ENCODE assay signal across 8 cellular contexts in genomic region chr4:183444149-183444952, GRCh38. TPM values are rescaled to one million over a fixed set of nuclear protein-coding genes. Genes with fewer than 3 reads are reported as not detected.
DNase-seq lines count a peak whose midpoint lies in the region; ATAC-seq and TF ChIP-seq lines count a peak whose summit lies in the region.

TSS of gene CDKN2AIP (plus strand) at chr4:183444636. CDS start at chr4:183444798, 162 bp downstream.

- H3K27me3 ChIP-seq in SK-N-SH (ENCODE audit: insufficient read depth), result no peaks in the 10 kb centered on the region
- no peaks in the 10 kb centered on the region for H3K27me3 ChIP-seq in suprapubic skin

- peaks cover 11 to 29% of the 10 kb centered on the region in 2 experiments for H3K4me1 ChIP-seq in SK-N-SH (ENCODE audit: control insufficient read depth in 1 of 2, insufficient read depth in 2 of 2, low read depth in 1 of 2, low read length in 1 of 2)
- H3K4me1 ChIP-seq in suprapubic skin, result peaks cover 58% of the 10 kb centered on the region

- H3K4me3 ChIP-seq in SK-N-SH (ENCODE audit: low read depth in 2 of 2, low read length in 1 of 2), result peak within 1 kb of the TSS; percentile 82 to 98
- H3K4me3 ChIP-seq in suprapubic skin, result peak within 1 kb of the TSS; percentile 90

- POLR2A ChIA-PET in SK-N-SH (lab: Yijun Ruan, JAX), result interaction anchor here (1.1 to 1.8 kb wide), 5 partner anchors 37 to 231 kb away, joined by 3 to 7 read pairs (median 4); partner anchors contain the start of gene ING2

- TF ChIP-seq CTCF in SK-N-SH (IDR thresholded peaks at IDR 0.05), result peak; percentile 18; the same call in 1 of the 2 replicates
- TF ChIP-seq CTCF in suprapubic skin (IDR thresholded peaks at IDR 0.05), result peak in 1 of 2 donors; percentile 8

- TF ChIP-seq EP300 in SK-N-SH (IDR thresholded peaks at IDR 0.05; ENCODE audit: borderline replicate concordance in 1 of 2, low read depth in 1 of 2, low read length in 1 of 2), result no peak
- no peak for TF ChIP-seq EP300 in suprapubic skin (IDR thresholded peaks at IDR 0.05)

- DNase-seq in NCI-H1092 (lab: John Stamatoyannopoulos, UW) (peak; percentile 94), SK-N-SH (peak; percentile 96), germinal center (ENCODE audit: low spot score) (peak; percentile 90), occipital lobe (lab: John Stamatoyannopoulos, UW) (peak; percentile 86), suprapubic skin (ENCODE audit: low spot score in 2 of 2) (peak; percentile 95 to 96)
- peak; percentile 93 for DNase-seq in activated naive CD4-positive, alpha-beta T cell treated with anti-CD3 and anti-CD28 coated beads, Interleukin-2, amount 50 U/mL, for 16 hours

- CTCF ChIA-PET in SK-N-SH (lab: Yijun Ruan, JAX), result interaction anchor here (0.7 to 1.1 kb wide), 3 partner anchors 26 to 37 kb away, joined by 3 read pairs; no protein-coding TSS in a partner anchor

- H2AFZ ChIP-seq in SK-N-SH (ENCODE audit: low read depth), result peak within 1 kb of the TSS; percentile 67

- H3K27ac ChIP-seq in SK-N-SH (ENCODE audit: low read depth in 2 of 2, low read length in 1 of 2) (peak within 1 kb of the TSS; percentile 97 to 98), suprapubic skin (peak within 1 kb of the TSS; percentile 100)

- peak within 1 kb of the TSS; percentile 89 for H3K4me2 ChIP-seq in SK-N-SH

- H3K9me3 ChIP-seq in SK-N-SH, result no peaks in the 10 kb centered on the region
- no peaks in the 10 kb centered on the region for H3K9me3 ChIP-seq in suprapubic skin

- WGBS in SK-N-SH (ENCODE audit: low lambda C conversion rate), result 0% methylated on average over 2 of the region's 101 CpGs
- under 1% methylated on average over 21 of the region's 101 CpGs for WGBS in suprapubic skin

- peaks cover 51% of the 10 kb centered on the region for H3K79me2 ChIP-seq in SK-N-SH (ENCODE audit: insufficient read depth)

- no peaks in the 10 kb centered on the region for H3K9me2 ChIP-seq in SK-N-SH

- peaks cover 36% of the 10 kb centered on the region for H3F3A ChIP-seq in SK-N-SH (replicated peaks; ENCODE audit: insufficient read depth)

- TF ChIP-seq POLR2A in GM10847 (IDR thresholded peaks at IDR 0.05; ENCODE audit: extremely low read depth, insufficient read length) (peak; percentile 88), suprapubic skin (IDR thresholded peaks at IDR 0.05) (peak; percentile 78 to 88)

- peak within 1 kb of the TSS; percentile 93 for H3K9ac ChIP-seq in SK-N-SH

- H4K20me1 ChIP-seq in SK-N-SH (ENCODE audit: insufficient read depth), result peaks cover 15% of the 10 kb centered on the region

- H3K36me3 ChIP-seq in SK-N-SH (replicated peaks in 1 of 2; ENCODE audit: control insufficient read depth in 1 of 2, insufficient read depth in 2 of 2, low read length in 1 of 2) (peaks cover 34 to 35% of the 10 kb centered on the region in 2 experiments), suprapubic skin (peaks cover 34% of the 10 kb centered on the region)

- no peak for TF ChIP-seq RAD21 in SK-N-SH (IDR thresholded peaks at IDR 0.05; ENCODE audit: low read length)

- peak; percentile 89 for ATAC-seq in HG02610 (IDR thresholded peaks at IDR 0.05; ENCODE audit: unreplicated experiment)

TF ChIP-seq in SK-N-SH, 30 proteins besides CTCF, POLR2A, EP300 and RAD21 (continues in another document):
- TF ChIP-seq TAF1 (IDR thresholded peaks at IDR 0.05; ENCODE audit: borderline replicate concordance, low read depth, low read length) (peak; percentile 70; the same call in 1 of the 2 replicates), IRF3 (IDR thresholded peaks at IDR 0.05; ENCODE audit: low read depth, low read length) (no peak), SIN3A (IDR thresholded peaks at IDR 0.05; ENCODE audit: borderline replicate concordance, low read depth, low read length) (peak; percentile 68; the same call in 1 of the 2 replicates), ELF1 (IDR thresholded peaks at IDR 0.05) (peak; percentile 70), RFX5 (IDR thresholded peaks at IDR 0.05; ENCODE audit: low read length) (no peak), MAX (IDR thresholded peaks at IDR 0.05; ENCODE audit: low read depth) (peak; percentile 9; the same call in 1 of the 2 replicates), RXRA (IDR thresholded peaks at IDR 0.05; ENCODE audit: borderline replicate concordance, low read depth) (peak; percentile 43; the same call in 1 of the 2 replicates), USF2 (IDR thresholded peaks at IDR 0.05; ENCODE audit: borderline replicate concordance, low read depth, low read length) (no peak), GABPA (IDR thresholded peaks at IDR 0.05; ENCODE audit: low read depth) (peak; percentile 76), MXI1 (IDR thresholded peaks at IDR 0.05; ENCODE audit: low read depth, low read length) (peak; percentile 72), ZBTB33 (IDR thresholded peaks at IDR 0.05; ENCODE audit: borderline replicate concordance, low read depth) (no peak), EZH2phosphoT487 (IDR thresholded peaks at IDR 0.05; ENCODE audit: borderline replicate concordance, low read depth) (no peak), POLR2AphosphoS5 (IDR thresholded peaks at IDR 0.05; ENCODE audit: low read depth, low read length) (peak; percentile 89), RCOR1 (IDR thresholded peaks at IDR 0.05; ENCODE audit: low read length) (no peak), CHD2 (IDR thresholded peaks at IDR 0.05; ENCODE audit: low read length, partially characterized antibody) (peak; percentile 65), NFIC (IDR thresholded peaks at IDR 0.05; ENCODE audit: borderline replicate concordance) (peak; percentile 15), FOXJ3 (CRISPR knock-in tag; IDR thresholded peaks at IDR 0.05) (no peak), SMC3 (IDR thresholded peaks at IDR 0.05; ENCODE audit: low read depth, low read length) (no peak), JUND (IDR thresholded peaks at IDR 0.05) (no peak), FOSL2 (IDR thresholded peaks at IDR 0.05; ENCODE audit: borderline replicate concordance, low read depth) (no peak), GATA2 (CRISPR knock-in tag; IDR thresholded peaks at IDR 0.05) (peak; percentile 42), NRF1 (IDR thresholded peaks at IDR 0.05; ENCODE audit: low read depth, low read length) (peak; percentile 42; the same call in 1 of the 2 replicates), PBX3 (IDR thresholded peaks at IDR 0.05) (no peak; the same call in 1 of the 2 replicates), TEAD4 (IDR thresholded peaks at IDR 0.05; ENCODE audit: borderline replicate concordance, insufficient read depth) (0 out of 2 replicates have a peak, but pooled peaks have one; percentile 8), TCF12 (IDR thresholded peaks at IDR 0.05) (peak; percentile 6; the same call in 1 of the 2 replicates)

RNA-seq across cellular contexts. Expression of gene CDKN2AIP, which starts in this region (rescaled TPM):
- polyA plus RNA-seq in SK-N-SH (2012; rRNA removed), result 8.3 and 10.6 TPM in 2 replicates
- 9.4 and 10.1 TPM in 2 replicates for polyA plus RNA-seq in SK-N-SH (2012; cell fraction: cytosol; rRNA removed)
- polyA plus RNA-seq in SK-N-SH (2012; cell fraction: nucleus; rRNA removed), result 6.2 and 12.3 TPM in 2 replicates
- total RNA-seq in occipital lobe, result 28.5 TPM
- total RNA-seq in suprapubic skin, result 10 to 100 TPM; 14.0 to 25.6 (median 17.2) TPM

Comparison
In these comparisons a context has a peak if more than half of its experiments do, and no peak if none do; other contexts are left out.
1. Peak in every context shown above with its lines: DNase-seq, ATAC-seq, H3K4me3 ChIP-seq and H3K27ac ChIP-seq.